1 cellular context compared by ENCODE assay signal in the genomic region with DNA sequence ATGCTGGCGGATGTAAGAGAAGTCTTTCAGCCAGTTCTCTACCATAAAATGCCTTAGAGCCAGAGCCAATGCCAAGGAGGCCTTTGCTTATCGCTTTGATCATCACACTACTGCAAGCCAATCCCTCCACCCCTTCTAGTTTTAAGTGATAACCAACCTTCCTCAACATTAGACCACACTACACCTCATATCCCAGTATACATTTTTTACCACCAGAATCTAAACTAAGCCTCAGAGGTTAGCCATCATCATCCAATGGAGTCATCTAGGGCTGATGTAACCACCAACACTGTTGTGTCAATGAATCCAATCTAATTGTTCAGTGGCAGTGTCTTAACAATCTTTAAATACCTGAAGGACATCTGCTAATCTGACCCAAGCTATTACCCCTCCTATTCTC.
TF ChIP-seq lines count a peak whose summit lies in the region.

No MANE protein-coding gene starts in this region.

TF ChIP-seq in GM23338, 12 proteins besides CTCF, POLR2A, EP300 and RAD21:
- no peak for TF ChIP-seq ZNF331 (CRISPR knock-in tag; IDR thresholded peaks at IDR 0.05; ENCODE audit: low read depth)
- no peak for TF ChIP-seq JUNB (IDR thresholded peaks at IDR 0.05; ENCODE audit: unreplicated experiment)
- TF ChIP-seq ETS1 (IDR thresholded peaks at IDR 0.05) = no peak
- no peak for TF ChIP-seq EZH2 (IDR thresholded peaks at IDR 0.05; ENCODE audit: low read depth, unreplicated experiment)
- no peak for TF ChIP-seq CREB1 (CRISPR knock-in tag; IDR thresholded peaks at IDR 0.05; ENCODE audit: low read depth)
- TF ChIP-seq STAT1 (IDR thresholded peaks at IDR 0.05; ENCODE audit: unreplicated experiment) = no peak
- TF ChIP-seq NANOG (IDR thresholded peaks at IDR 0.05; ENCODE audit: borderline replicate concordance) = no peak
